In genomic region chr4:103403619-103404018, GRCh38 we compare ENCODE assay signal across 28 cellular contexts.
"Had no signal": no experiment of that assay in that cellular context is flagged by ENCODE, and none has a peak within 500 bp of the region (broad histone marks: within the 10 kb centered on the region; RNA-seq: fewer than 3 reads in every experiment).

No MANE protein-coding gene starts in this region.

- H3K27me3 ChIP-seq: colonic mucosa, esophagus muscularis mucosa, esophagus squamous epithelium, foreskin keratinocyte, gastrocnemius medialis, heart left ventricle, heart right ventricle had no signal

- H3K4me1 Mint-ChIP-seq: endodermal cell had no signal

- ATAC-seq: effector memory CD8-positive, alpha-beta T cell; esophagus mucosa; foreskin keratinocyte; gastrocnemius medialis; heart left ventricle; heart right ventricle had no signal

- H3K9me3 Mint-ChIP-seq: dendritic cell treated with granulocyte-macrophage colony-stimulating factor and Interleukin-4, amounts not matched to agents 40 ng/mL and 50 ng/mL, for 4 days; endodermal cell had no signal

- H3K36me3 ChIP-seq: colonic mucosa, esophagus muscularis mucosa, esophagus squamous epithelium, gastrocnemius medialis, heart left ventricle, heart right ventricle had no signal

- H3K27me3 Mint-ChIP-seq: dendritic cell treated with granulocyte-macrophage colony-stimulating factor and Interleukin-4, amounts not matched to agents 40 ng/mL and 50 ng/mL, for 4 days; effector memory CD8-positive, alpha-beta T cell had no signal

- H3K27ac ChIP-seq: colonic mucosa, coronary artery, dorsolateral prefrontal cortex, epithelial cell of prostate, esophagus muscularis mucosa, esophagus squamous epithelium, foreskin keratinocyte, gastrocnemius medialis, heart left ventricle, heart right ventricle had no signal

- FAIRE-seq: colon, endometrium, endothelial cell of umbilical vein, frontal cortex had no signal

- DNase-seq: colonic mucosa; cortex of kidney; dermis blood vessel endothelial cell; dorsolateral prefrontal cortex; effector CD4-positive, alpha-beta T cell; effector CD8-positive, alpha-beta T cell; effector memory CD4-positive, alpha-beta T cell; effector memory CD8-positive, alpha-beta T cell; endodermal cell; erythroblast; esophagus squamous epithelium; foreskin fibroblast; foreskin keratinocyte; foreskin melanocyte; gastrocnemius medialis; glutamatergic neuron; head of caudate nucleus; heart left ventricle; heart right ventricle had no signal

- H3K4me1 ChIP-seq: colonic mucosa, esophagus muscularis mucosa, esophagus squamous epithelium, foreskin keratinocyte, gastrocnemius medialis, heart left ventricle, heart right ventricle had no signal

- H3K4me3 ChIP-seq: colonic mucosa, coronary artery, dorsolateral prefrontal cortex, esophagus muscularis mucosa, esophagus squamous epithelium, gastrocnemius medialis, heart left ventricle, heart right ventricle had no signal

- H3K27ac Mint-ChIP-seq: dendritic cell treated with granulocyte-macrophage colony-stimulating factor and Interleukin-4, amounts not matched to agents 40 ng/mL and 50 ng/mL, for 4 days; effector memory CD8-positive, alpha-beta T cell; endodermal cell had no signal

- H3K9me3 ChIP-seq: colonic mucosa, esophagus muscularis mucosa, esophagus squamous epithelium, gastrocnemius medialis, heart left ventricle, heart right ventricle had no signal

- H3K4me3 Mint-ChIP-seq: dendritic cell treated with granulocyte-macrophage colony-stimulating factor and Interleukin-4, amounts not matched to agents 40 ng/mL and 50 ng/mL, for 4 days; effector memory CD8-positive, alpha-beta T cell; endodermal cell had no signal
